Comparison of ENCODE assay signal across 23 cellular contexts in the genomic region with DNA sequence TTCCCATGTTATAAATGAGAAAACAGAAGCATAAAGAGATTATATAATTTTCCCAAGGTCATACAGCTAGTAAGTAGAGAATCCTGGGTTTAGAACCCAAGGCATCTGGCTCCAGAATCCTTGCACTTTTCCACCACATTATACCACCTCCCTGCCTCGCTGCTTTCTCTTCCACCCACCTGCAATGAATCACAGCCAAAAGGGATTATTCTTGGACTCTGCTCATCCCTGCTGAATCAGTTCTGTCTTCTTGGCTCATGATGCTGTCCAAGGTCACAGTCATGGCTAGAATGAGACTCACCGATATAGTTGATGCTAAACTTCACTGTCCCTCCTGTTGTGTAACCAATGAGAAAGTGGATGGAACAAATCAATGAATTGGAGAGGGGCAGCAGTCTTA.
"Had no signal": no experiment of that assay in that cellular context is flagged by ENCODE, and none has a peak within 500 bp of the region (broad histone marks: within the 10 kb centered on the region; RNA-seq: fewer than 3 reads in every experiment).

No MANE protein-coding gene starts in this region.

- ATAC-seq: activated T-helper 17 cell treated with anti-CD3 and anti-CD28 coated beads, Interleukin-2, amount 50 U/mL, for 72 hours; SK-N-SH treated with all-trans-retinoic acid at 6 μM for 48 hours had no signal

- DNase-seq: activated B cell treated with CpG ODN at 0.5 μM for 24 hours; activated CD4-positive, alpha-beta memory T cell treated with anti-CD3 and anti-CD28 coated beads for 36 hours; activated CD4-positive, alpha-beta T cell treated with anti-CD3 and anti-CD28 coated beads, Interleukin-2, amount 10 ng/mL, durations not matched to agents 7 days and 5 days; activated gamma-delta T cell; activated naive CD4-positive, alpha-beta T cell treated with anti-CD3 and anti-CD28 coated beads for 36 hours; activated naive CD8-positive, alpha-beta T cell treated with anti-CD3 and anti-CD28 coated beads for 36 hours; activated T-cell treated with anti-CD3 and anti-CD28 coated beads for 4 hours; activated T-cell treated with anti-CD3 and anti-CD28 coated beads, Interleukin-2, amount 50 U/mL, for 48 hours; KG1; NCI-H1092; NCI-H1417; NCI-H2029; NCI-H2107; NCI-H345; NCI-H510A; NCI-H526 treated with DMSO at 0.1 percent for 48 hours; Peyer's patch; SHP77; SW 1271 had no signal

- H3K4me3 ChIP-seq: breast epithelium, Peyer's patch, SJSA1 had no signal
